ENCODE assay signal across 9 cellular contexts in the genomic region with DNA sequence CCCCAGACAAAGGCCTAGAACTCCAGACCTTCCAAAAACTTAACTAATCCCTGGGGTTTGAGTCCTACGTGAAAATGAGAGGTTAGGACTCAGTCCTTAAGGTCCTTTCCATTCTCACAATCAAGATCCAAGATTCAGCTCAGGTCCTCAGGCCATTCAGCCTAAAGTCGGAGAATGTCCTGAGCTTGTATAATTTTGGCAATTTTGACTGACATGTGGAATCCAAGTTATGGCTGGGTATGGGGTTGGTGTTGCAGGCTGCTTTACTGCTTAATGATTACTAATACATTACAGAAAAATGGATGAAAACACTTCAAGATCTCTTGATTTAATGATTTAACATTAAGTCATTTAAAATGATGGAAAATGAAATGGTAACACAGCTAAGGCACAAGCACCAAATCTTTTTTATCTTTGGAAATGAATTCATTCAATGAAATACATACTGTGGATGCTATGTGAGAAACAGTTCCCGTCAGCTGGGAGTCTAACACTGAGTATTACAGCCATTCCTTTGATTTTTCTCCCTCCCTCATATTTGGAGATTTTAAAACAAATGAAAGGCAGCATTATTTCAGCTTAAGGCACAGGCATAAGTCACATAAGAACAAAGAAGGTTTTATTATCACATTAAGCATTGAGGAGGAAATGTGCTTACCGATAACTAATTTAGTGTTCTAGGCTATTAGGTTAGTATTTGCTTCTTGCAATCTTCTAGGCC. TPM values are rescaled to one million over a fixed set of nuclear protein-coding genes. Genes with fewer than 3 reads are reported as not detected.
DNase-seq lines count a peak whose midpoint lies in the region; ATAC-seq and TF ChIP-seq lines count a peak whose summit lies in the region.
"Had no signal": no experiment of that assay in that cellular context is flagged by ENCODE, and none has a peak within 500 bp of the region (broad histone marks: within the 10 kb centered on the region; RNA-seq: fewer than 3 reads in every experiment).

No MANE protein-coding gene starts in this region.

- POLR2A ChIA-PET in activated CD4-positive, alpha-beta T cell treated with anti-CD3 and anti-CD28 coated beads for 36 hours (lab: Charles Lee): interaction anchor here (0.7 kb wide), 1 partner anchor 11 kb away, joined by 3 read pairs; no protein-coding TSS in a partner anchor
- POLR2A ChIA-PET in activated CD8-positive, alpha-beta T cell treated with anti-CD3 and anti-CD28 coated beads, Interleukin-2, amount 10 ng/mL, durations not matched to agents 7 days and 5 days (lab: Charles Lee): interaction anchor here (1.2 to 3.0 kb wide), 2 partner anchors 25 to 36 kb away, joined by 3 to 13 read pairs; no protein-coding TSS in a partner anchor

- no peak overlapping the region for H3K27ac Mint-ChIP-seq in activated CD4-positive, alpha-beta T cell treated with anti-CD3 and anti-CD28 coated beads for 36 hours
- no peak overlapping the region for H3K27ac Mint-ChIP-seq in activated CD8-positive, alpha-beta T cell treated with anti-CD3 and anti-CD28 coated beads, Interleukin-2, amount 10 ng/mL, durations not matched to agents 7 days and 5 days
- no peak overlapping the region for H3K27ac Mint-ChIP-seq in glutamatergic neuron (ENCODE audit: unreplicated experiment)
- no peak overlapping the region for H3K27ac Mint-ChIP-seq in stimulated activated naive CD8-positive, alpha-beta T cell treated with anti-CD3 and anti-CD28 coated beads, Interleukin-15, amount 100 ng/mL, for 72 hours

- ATAC-seq in activated CD4-positive, alpha-beta T cell treated with anti-CD3 and anti-CD28 coated beads for 36 hours: no peak
- ATAC-seq in activated CD8-positive, alpha-beta T cell treated with anti-CD3 and anti-CD28 coated beads, Interleukin-2, amount 10 ng/mL, durations not matched to agents 7 days and 5 days: no peak
- no peak for ATAC-seq in stimulated activated naive CD8-positive, alpha-beta T cell treated with anti-CD3 and anti-CD28 coated beads, Interleukin-15, amount 100 ng/mL, for 72 hours
- no peak for ATAC-seq in GM18517 (IDR thresholded peaks at IDR 0.05; ENCODE audit: unreplicated experiment)
- no peak for ATAC-seq in HG02571 (IDR thresholded peaks at IDR 0.05; ENCODE audit: unreplicated experiment)

- peaks cover 27% of the 10 kb centered on the region for H3K4me1 Mint-ChIP-seq in activated CD4-positive, alpha-beta T cell treated with anti-CD3 and anti-CD28 coated beads for 36 hours
- H3K4me1 Mint-ChIP-seq in activated CD8-positive, alpha-beta T cell treated with anti-CD3 and anti-CD28 coated beads, Interleukin-2, amount 10 ng/mL, durations not matched to agents 7 days and 5 days (ENCODE audit: low read depth): peaks cover 43% of the 10 kb centered on the region
- H3K4me1 Mint-ChIP-seq in glutamatergic neuron (ENCODE audit: low read depth, unreplicated experiment): peaks cover 9% of the 10 kb centered on the region
- H3K4me1 Mint-ChIP-seq in stimulated activated naive CD8-positive, alpha-beta T cell treated with anti-CD3 and anti-CD28 coated beads, Interleukin-15, amount 100 ng/mL, for 72 hours: peaks cover 44% of the 10 kb centered on the region

- CTCF ChIA-PET in activated CD4-positive, alpha-beta T cell treated with anti-CD3 and anti-CD28 coated beads for 36 hours (lab: Charles Lee): interaction anchor here (0.5 to 2.6 kb wide), 4 partner anchors 9 to 111 kb away, joined by 3 to 14 read pairs (median 4); no protein-coding TSS in a partner anchor
- CTCF ChIA-PET in activated CD8-positive, alpha-beta T cell treated with anti-CD3 and anti-CD28 coated beads, Interleukin-2, amount 10 ng/mL, durations not matched to agents 7 days and 5 days (lab: Charles Lee): interaction anchor here (1.0 to 2.8 kb wide), 9 partner anchors 9 to 209 kb away, joined by 3 to 12 read pairs (median 6); no protein-coding TSS in a partner anchor

- TF ChIP-seq CTCF in glutamatergic neuron (IDR thresholded peaks at IDR 0.05; ENCODE audit: partially characterized antibody, unreplicated experiment): no peak

- H3K36me3 Mint-ChIP-seq in activated CD4-positive, alpha-beta T cell treated with anti-CD3 and anti-CD28 coated beads for 36 hours (ENCODE audit: low read depth): no peaks in the 10 kb centered on the region
- H3K36me3 Mint-ChIP-seq in activated CD8-positive, alpha-beta T cell treated with anti-CD3 and anti-CD28 coated beads, Interleukin-2, amount 10 ng/mL, durations not matched to agents 7 days and 5 days (ENCODE audit: low read depth): peaks cover 17% of the 10 kb centered on the region
- H3K36me3 Mint-ChIP-seq in glutamatergic neuron (ENCODE audit: unreplicated experiment): no peaks in the 10 kb centered on the region

- no peak for DNase-seq in activated CD4-positive, alpha-beta T cell treated with anti-CD3 and anti-CD28 coated beads for 36 hours
- no peak for DNase-seq in activated CD4-positive, alpha-beta T cell treated with anti-CD3 and anti-CD28 coated beads, Interleukin-2, amount 50 U/mL, for 1 hour
- no peak for DNase-seq in activated CD8-positive, alpha-beta T cell treated with anti-CD3 and anti-CD28 coated beads, Interleukin-2, amount 10 ng/mL, durations not matched to agents 7 days and 5 days
- DNase-seq in glutamatergic neuron: no peak
- DNase-seq in stimulated activated naive CD8-positive, alpha-beta T cell treated with anti-CD3 and anti-CD28 coated beads, Interleukin-15, amount 100 ng/mL, for 72 hours: no peak
- no peak for DNase-seq in stimulated activated CD4-positive, alpha-beta T cell treated with anti-CD3 and anti-CD28 coated beads, Interleukin-4, amount 100 ng/mL, for 24 hours
- DNase-seq: activated CD4-positive, alpha-beta T cell treated with anti-CD3 and anti-CD28 coated beads, Interleukin-2, amount 50 U/mL, for 48 hours had no signal

- intact Hi-C loops in activated CD4-positive, alpha-beta T cell treated with anti-CD3 and anti-CD28 coated beads for 36 hours (cut with DNase I, micrococcal nuclease): loop anchor here in 1 of 2 experiments (2.0 kb wide), 1 partner anchor 36 kb away; no protein-coding TSS in a partner anchor

- H3K4me3 Mint-ChIP-seq in activated CD4-positive, alpha-beta T cell treated with anti-CD3 and anti-CD28 coated beads for 36 hours: peak overlapping the region; percentile 88
- H3K4me3 Mint-ChIP-seq in activated CD8-positive, alpha-beta T cell treated with anti-CD3 and anti-CD28 coated beads, Interleukin-2, amount 10 ng/mL, durations not matched to agents 7 days and 5 days: peak overlapping the region; percentile 96
- H3K4me3 Mint-ChIP-seq in glutamatergic neuron (ENCODE audit: unreplicated experiment): peak overlapping the region; percentile 97
- peak overlapping the region; percentile 91 for H3K4me3 Mint-ChIP-seq in stimulated activated naive CD8-positive, alpha-beta T cell treated with anti-CD3 and anti-CD28 coated beads, Interleukin-15, amount 100 ng/mL, for 72 hours

- H3K27me3 Mint-ChIP-seq in activated CD4-positive, alpha-beta T cell treated with anti-CD3 and anti-CD28 coated beads for 36 hours: peaks cover 2% of the 10 kb centered on the region
- H3K27me3 Mint-ChIP-seq in activated CD8-positive, alpha-beta T cell treated with anti-CD3 and anti-CD28 coated beads, Interleukin-2, amount 10 ng/mL, durations not matched to agents 7 days and 5 days (ENCODE audit: low read depth): no peaks in the 10 kb centered on the region
- H3K27me3 Mint-ChIP-seq in glutamatergic neuron (ENCODE audit: unreplicated experiment): peaks cover 2% of the 10 kb centered on the region
- H3K27me3 Mint-ChIP-seq in stimulated activated naive CD8-positive, alpha-beta T cell treated with anti-CD3 and anti-CD28 coated beads, Interleukin-15, amount 100 ng/mL, for 72 hours: peaks cover 16% of the 10 kb centered on the region

- H3K9me3 Mint-ChIP-seq in activated CD4-positive, alpha-beta T cell treated with anti-CD3 and anti-CD28 coated beads for 36 hours (ENCODE audit: low read depth): no peaks in the 10 kb centered on the region
- H3K9me3 Mint-ChIP-seq in activated CD8-positive, alpha-beta T cell treated with anti-CD3 and anti-CD28 coated beads, Interleukin-2, amount 10 ng/mL, durations not matched to agents 7 days and 5 days (ENCODE audit: insufficient read depth): no peaks in the 10 kb centered on the region
- peaks cover 2% of the 10 kb centered on the region for H3K9me3 Mint-ChIP-seq in glutamatergic neuron (ENCODE audit: unreplicated experiment)
- H3K9me3 Mint-ChIP-seq in stimulated activated naive CD8-positive, alpha-beta T cell treated with anti-CD3 and anti-CD28 coated beads, Interleukin-15, amount 100 ng/mL, for 72 hours: no peaks in the 10 kb centered on the region

RNA-seq across cellular contexts. Expression of a gene that starts 1.3 kb away (rescaled TPM):
- total RNA-seq in activated CD4-positive, alpha-beta T cell treated with anti-CD3 and anti-CD28 coated beads for 36 hours: 1 to 10 TPM; 5.2 to 6.8 TPM
- total RNA-seq in activated CD8-positive, alpha-beta T cell treated with anti-CD3 and anti-CD28 coated beads, Interleukin-2, amount 10 ng/mL, durations not matched to agents 7 days and 5 days: 10 to 100 TPM; 11.9 to 12.1 TPM
- total RNA-seq in glutamatergic neuron (ENCODE audit: unreplicated experiment): 7.9 TPM
